In genomic region chr1:202160377-202160940, GRCh38 we compare ENCODE assay signal across 1 cellular context.
TF ChIP-seq lines count a peak whose summit lies in the region.

Gene PTPN7, minus strand, starts transcription at chr1:202160602. Its CDS starts 1,200 bp downstream, at chr1:202159402.

TF ChIP-seq in K562, 482 proteins besides CTCF, POLR2A, EP300 and RAD21 (continued from another document):
- TF ChIP-seq KLF13 (tag; IDR thresholded peaks at IDR 0.05; ENCODE audit: borderline replicate concordance, low read depth) = peak; percentile 31; the same call in 1 of the 2 replicates
- no peak for TF ChIP-seq EZH2 (IDR thresholded peaks at IDR 0.05; ENCODE audit: borderline replicate concordance, low read depth, low read length)
- TF ChIP-seq ZNF165 (CRISPR knock-in tag; IDR thresholded peaks at IDR 0.05; ENCODE audit: borderline replicate concordance) = no peak
